In the genomic region with DNA sequence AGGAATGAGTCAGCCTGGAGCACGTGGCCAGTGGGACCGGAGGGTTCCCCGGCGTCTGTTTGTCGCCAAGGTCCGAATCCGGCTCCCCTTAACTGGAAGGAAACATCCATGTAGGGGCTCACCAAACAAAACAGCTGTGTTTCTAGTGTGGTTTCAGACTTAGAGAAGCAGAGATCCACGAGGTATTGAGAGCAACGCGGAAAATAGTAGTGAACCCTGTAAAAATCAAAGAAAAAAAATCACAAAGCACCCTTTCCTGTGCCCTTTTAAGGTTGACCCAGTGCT, we compare ENCODE assay signal across 1 cellular context.
TF ChIP-seq lines count a peak whose summit lies in the region.

No MANE protein-coding gene starts in this region.

TF ChIP-seq in K562, 482 proteins besides CTCF, POLR2A, EP300 and RAD21 (continued from another document):
- TF ChIP-seq, protein P1, sequence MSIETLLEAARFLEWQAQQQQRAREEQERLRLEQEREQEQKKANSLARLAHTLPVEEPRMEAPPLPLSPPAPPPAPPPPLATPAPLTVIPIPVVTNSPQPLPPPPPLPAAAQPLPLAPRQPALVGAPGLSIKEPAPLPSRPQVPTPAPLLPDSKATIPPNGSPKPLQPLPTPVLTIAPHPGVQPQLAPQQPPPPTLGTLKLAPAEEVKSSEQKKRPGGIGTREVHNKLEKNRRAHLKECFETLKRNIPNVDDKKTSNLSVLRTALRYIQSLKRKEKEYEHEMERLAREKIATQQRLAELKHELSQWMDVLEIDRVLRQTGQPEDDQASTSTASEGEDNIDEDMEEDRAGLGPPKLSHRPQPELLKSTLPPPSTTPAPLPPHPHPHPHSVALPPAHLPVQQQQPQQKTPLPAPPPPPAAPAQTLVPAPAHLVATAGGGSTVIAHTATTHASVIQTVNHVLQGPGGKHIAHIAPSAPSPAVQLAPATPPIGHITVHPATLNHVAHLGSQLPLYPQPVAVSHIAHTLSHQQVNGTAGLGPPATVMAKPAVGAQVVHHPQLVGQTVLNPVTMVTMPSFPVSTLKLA (conservative IDR thresholded peaks at IDR 0.05), result peak; percentile 88 to 93
- TF ChIP-seq ETV1 (tag; conservative IDR thresholded peaks at IDR 0.05; ENCODE audit: low read depth) (no peak), GABPA (tag; conservative IDR thresholded peaks at IDR 0.05; ENCODE audit: low read depth) (no peak), MCM7 (IDR thresholded peaks at IDR 0.05) (no peak), PRMT5 (CRISPR knock-in tag; IDR thresholded peaks at IDR 0.05) (no peak)
- TF ChIP-seq, protein P2, sequence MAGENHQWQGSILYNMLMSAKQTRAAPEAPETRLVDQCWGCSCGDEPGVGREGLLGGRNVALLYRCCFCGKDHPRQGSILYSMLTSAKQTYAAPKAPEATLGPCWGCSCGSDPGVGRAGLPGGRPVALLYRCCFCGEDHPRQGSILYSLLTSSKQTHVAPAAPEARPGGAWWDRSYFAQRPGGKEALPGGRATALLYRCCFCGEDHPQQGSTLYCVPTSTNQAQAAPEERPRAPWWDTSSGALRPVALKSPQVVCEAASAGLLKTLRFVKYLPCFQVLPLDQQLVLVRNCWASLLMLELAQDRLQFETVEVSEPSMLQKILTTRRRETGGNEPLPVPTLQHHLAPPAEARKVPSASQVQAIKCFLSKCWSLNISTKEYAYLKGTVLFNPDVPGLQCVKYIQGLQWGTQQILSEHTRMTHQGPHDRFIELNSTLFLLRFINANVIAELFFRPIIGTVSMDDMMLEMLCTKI (IDR thresholded peaks at IDR 0.05; ENCODE audit: partially characterized antibody), result no peak
- TF ChIP-seq, protein P3, sequence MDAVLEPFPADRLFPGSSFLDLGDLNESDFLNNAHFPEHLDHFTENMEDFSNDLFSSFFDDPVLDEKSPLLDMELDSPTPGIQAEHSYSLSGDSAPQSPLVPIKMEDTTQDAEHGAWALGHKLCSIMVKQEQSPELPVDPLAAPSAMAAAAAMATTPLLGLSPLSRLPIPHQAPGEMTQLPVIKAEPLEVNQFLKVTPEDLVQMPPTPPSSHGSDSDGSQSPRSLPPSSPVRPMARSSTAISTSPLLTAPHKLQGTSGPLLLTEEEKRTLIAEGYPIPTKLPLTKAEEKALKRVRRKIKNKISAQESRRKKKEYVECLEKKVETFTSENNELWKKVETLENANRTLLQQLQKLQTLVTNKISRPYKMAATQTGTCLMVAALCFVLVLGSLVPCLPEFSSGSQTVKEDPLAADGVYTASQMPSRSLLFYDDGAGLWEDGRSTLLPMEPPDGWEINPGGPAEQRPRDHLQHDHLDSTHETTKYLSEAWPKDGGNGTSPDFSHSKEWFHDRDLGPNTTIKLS (IDR thresholded peaks at IDR 0.05; ENCODE audit: borderline replicate concordance, low read depth), result no peak
TF ChIP-seq in K562: peak in this region for 26.
